In the genomic region with DNA sequence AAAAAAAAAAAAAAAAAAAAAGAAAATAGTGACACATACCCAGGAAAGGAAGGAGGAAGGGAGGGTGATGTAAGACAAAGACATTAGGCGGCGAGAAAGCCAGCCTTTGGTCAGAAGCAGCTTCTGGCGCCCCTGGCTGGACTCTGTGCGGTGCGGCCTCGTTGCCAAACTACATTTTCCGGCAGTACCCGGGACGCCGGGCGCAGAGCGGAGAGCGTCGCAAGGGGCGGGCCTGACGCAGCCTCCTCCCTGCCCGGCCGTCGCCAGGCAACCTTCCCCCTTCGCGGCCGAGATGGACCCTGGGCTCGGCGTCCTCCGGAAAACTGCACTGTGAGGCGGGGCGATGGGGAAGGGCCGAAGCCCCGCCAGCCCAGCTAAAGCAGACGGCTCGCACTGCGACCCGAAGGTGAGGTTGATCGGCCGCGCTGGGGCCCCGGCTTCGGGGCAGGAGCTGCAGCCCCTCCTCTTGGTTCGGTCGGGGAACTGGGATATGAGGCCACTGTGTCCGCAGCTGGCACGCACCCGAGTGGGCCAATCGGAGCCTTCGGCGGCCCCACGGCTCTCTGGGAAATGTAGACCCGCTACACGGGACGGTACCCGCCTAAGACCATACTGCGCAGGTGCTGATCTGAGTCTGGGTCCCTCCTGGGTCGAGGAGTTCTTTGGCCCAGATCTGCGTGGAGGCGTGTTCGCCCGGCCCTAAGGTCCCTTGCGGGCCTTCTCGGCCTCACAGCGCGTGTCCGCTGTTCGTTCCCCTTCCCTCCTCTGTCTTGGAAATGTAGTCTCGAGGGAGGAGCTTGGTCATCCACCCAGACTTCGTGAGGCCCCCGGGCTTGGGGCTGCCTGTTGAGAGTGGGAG, we compare ENCODE assay signal across 1 cellular context.
TF ChIP-seq lines count a peak whose summit lies in the region.

No MANE protein-coding gene starts in this region.

TF ChIP-seq in endothelial cell of umbilical vein, 7 proteins besides CTCF, POLR2A, EP300 and RAD21:
- TF ChIP-seq JUN (IDR thresholded peaks at IDR 0.05; ENCODE audit: borderline replicate concordance, insufficient read depth, insufficient read length, low read depth): no peak
- no peak for TF ChIP-seq FOS (IDR thresholded peaks at IDR 0.05; ENCODE audit: borderline replicate concordance, insufficient read depth, low read length)
- TF ChIP-seq POLR2AphosphoS5 (IDR thresholded peaks at IDR 0.05; ENCODE audit: insufficient read depth, low read depth, low read length): peak; percentile 83
- TF ChIP-seq EZH2 (IDR thresholded peaks at IDR 0.05; ENCODE audit: borderline replicate concordance, low read depth, low read length, severe bottlenecking): no peak
- TF ChIP-seq, protein P1, sequence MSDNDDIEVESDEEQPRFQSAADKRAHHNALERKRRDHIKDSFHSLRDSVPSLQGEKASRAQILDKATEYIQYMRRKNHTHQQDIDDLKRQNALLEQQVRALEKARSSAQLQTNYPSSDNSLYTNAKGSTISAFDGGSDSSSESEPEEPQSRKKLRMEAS (IDR thresholded peaks at IDR 0.05; ENCODE audit: insufficient read depth, insufficient read length): no peak
- TF ChIP-seq MYC (IDR thresholded peaks at IDR 0.05; ENCODE audit: low read depth, low read length): no peak
